Comparison of ENCODE assay signal across 20 cellular contexts in genomic region chr17:47388825-47389224, GRCh38.
DNase-seq lines count a peak whose midpoint lies in the region; ATAC-seq, FAIRE-seq and TF ChIP-seq lines count a peak whose summit lies in the region.
"Had no signal": no experiment of that assay in that cellular context is flagged by ENCODE, and none has a peak within 500 bp of the region (broad histone marks: within the 10 kb centered on the region; RNA-seq: fewer than 3 reads in every experiment).

No MANE protein-coding gene starts in this region.

- H3K36me3 Mint-ChIP-seq in activated CD4-positive, alpha-beta memory T cell treated with anti-CD3 and anti-CD28 coated beads for 36 hours: peaks cover 13% of the 10 kb centered on the region

- DNase-seq in bronchial epithelial cell (ENCODE audit: low read depth): peak; percentile 3
- peak; percentile 3 for DNase-seq in kidney tubule cell (ENCODE audit: low spot score)
- DNase-seq in C1 segment of cervical spinal cord (lab: John Stamatoyannopoulos, UW): no peak
- no peak for DNase-seq in activated CD4-positive, alpha-beta memory T cell treated with anti-CD3 and anti-CD28 coated beads for 36 hours
- DNase-seq: CD4-positive, alpha-beta T cell; CD8-positive, alpha-beta memory T cell; DMS 273 treated with DMSO at 0.1 percent for 48 hours; DMS79; EL; GF-D8; GOT3; HCEC 1CT had no signal

- H3K4me3 ChIP-seq in bronchial epithelial cell (ENCODE audit: low read depth, low read length): no peak overlapping the region
- H3K4me3 ChIP-seq: BLaER1 had no signal

- FAIRE-seq in G401.6 (lab: Jason Lieb, UNC) (peak; percentile 21), bronchial epithelial cell (lab: Jason Lieb, UNC) (no peak)
- FAIRE-seq: D721Med, GM12892, H54 had no signal

- intact Hi-C loops in activated CD4-positive, alpha-beta memory T cell treated with anti-CD3 and anti-CD28 coated beads for 36 hours (cut with micrococcal nuclease): no loop called here

- CTCF ChIA-PET in activated CD4-positive, alpha-beta memory T cell treated with anti-CD3 and anti-CD28 coated beads for 36 hours (lab: Charles Lee): no interaction called here

- no peaks in the 10 kb centered on the region for H3K36me3 ChIP-seq in bronchial epithelial cell (ENCODE audit: control insufficient read depth, insufficient read depth, low read length)

- no peaks in the 10 kb centered on the region for H3K27me3 Mint-ChIP-seq in activated CD4-positive, alpha-beta memory T cell treated with anti-CD3 and anti-CD28 coated beads for 36 hours
- H3K27me3 Mint-ChIP-seq: B cell; CD4-positive, alpha-beta T cell had no signal

- no peak overlapping the region for H3K4me3 Mint-ChIP-seq in activated CD4-positive, alpha-beta memory T cell treated with anti-CD3 and anti-CD28 coated beads for 36 hours
- H3K4me3 Mint-ChIP-seq: B cell; CD14-positive monocyte; CD4-positive, alpha-beta T cell; CD8-positive, alpha-beta memory T cell had no signal

- no peak for TF ChIP-seq CTCF in bronchial epithelial cell (IDR thresholded peaks at IDR 0.05; ENCODE audit: insufficient read depth, low read length, severe bottlenecking)

- H3K27ac Mint-ChIP-seq in activated CD4-positive, alpha-beta memory T cell treated with anti-CD3 and anti-CD28 coated beads for 36 hours: no peak overlapping the region
- H3K27ac Mint-ChIP-seq: B cell; CD14-positive monocyte; CD4-positive, alpha-beta T cell had no signal

- POLR2A ChIA-PET in activated CD4-positive, alpha-beta memory T cell treated with anti-CD3 and anti-CD28 coated beads for 36 hours (lab: Charles Lee): no interaction called here

- no peaks in the 10 kb centered on the region for H3K27me3 ChIP-seq in bronchial epithelial cell (ENCODE audit: control insufficient read depth, insufficient read depth, low read length)
- H3K27me3 ChIP-seq: BLaER1 had no signal

- ATAC-seq in HG03108 (IDR thresholded peaks at IDR 0.05; ENCODE audit: unreplicated experiment): no peak

- no peaks in the 10 kb centered on the region for H3K4me1 Mint-ChIP-seq in activated CD4-positive, alpha-beta memory T cell treated with anti-CD3 and anti-CD28 coated beads for 36 hours (ENCODE audit: low read depth)
- H3K4me1 Mint-ChIP-seq: B cell, CD14-positive monocyte had no signal

- H3K9me3 Mint-ChIP-seq in activated CD4-positive, alpha-beta memory T cell treated with anti-CD3 and anti-CD28 coated beads for 36 hours: peaks cover 9% of the 10 kb centered on the region

Comparison
In these comparisons a context has a peak if more than half of its experiments do, and no peak if none do; other contexts are left out.
1. DNase-seq: peak in bronchial epithelial cell (single experiment) and kidney tubule cell (single experiment); none in C1 segment of cervical spinal cord (0 of 14) and activated CD4-positive, alpha-beta memory T cell treated with anti-CD3 and anti-CD28 coated beads for 36 hours (single experiment).